Comparison of ENCODE assay signal across 1 cellular context in the genomic region with DNA sequence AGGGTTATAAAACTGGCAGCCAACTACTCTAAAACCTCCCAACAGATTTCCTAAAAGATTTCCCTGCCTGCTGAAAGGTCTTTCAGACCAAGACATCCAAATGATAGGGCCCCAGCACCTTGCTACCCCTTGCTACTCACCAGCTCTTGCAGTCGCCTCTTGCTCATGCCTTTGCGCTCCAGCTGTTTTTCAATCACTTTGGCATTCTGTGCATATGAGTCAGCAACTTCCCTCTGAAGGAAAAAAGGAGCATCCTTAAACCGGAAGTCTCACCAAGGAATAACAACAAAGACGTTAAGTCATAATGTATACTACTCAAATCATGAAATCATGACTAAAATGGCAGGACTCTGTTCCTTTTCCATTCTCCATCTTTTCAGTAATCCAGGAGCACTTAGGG.
A peak's percentile ranks its signal among the peaks of the same experiment; 100 is the strongest.
TF ChIP-seq lines count a peak whose summit lies in the region.

No MANE protein-coding gene starts in this region.

TF ChIP-seq in IMR-90, 13 proteins besides CTCF, POLR2A, EP300 and RAD21:
- TF ChIP-seq RCOR1 (IDR thresholded peaks at IDR 0.05; ENCODE audit: insufficient replicate concordance, low read length): peak; percentile 17
- peak; percentile 60; the same call in 1 of the 2 replicates for TF ChIP-seq NFE2L2 (IDR thresholded peaks at IDR 0.05; ENCODE audit: low read depth, low read length)
- no peak; the same call in 1 of the 2 replicates for TF ChIP-seq CEBPB (IDR thresholded peaks at IDR 0.05; ENCODE audit: low read depth, low read length)
- TF ChIP-seq BHLHE40 (IDR thresholded peaks at IDR 0.05; ENCODE audit: low read depth, low read length): no peak
- no peak for TF ChIP-seq RFX5 (IDR thresholded peaks at IDR 0.05; ENCODE audit: low read depth, low read length)
- TF ChIP-seq, protein P1, sequence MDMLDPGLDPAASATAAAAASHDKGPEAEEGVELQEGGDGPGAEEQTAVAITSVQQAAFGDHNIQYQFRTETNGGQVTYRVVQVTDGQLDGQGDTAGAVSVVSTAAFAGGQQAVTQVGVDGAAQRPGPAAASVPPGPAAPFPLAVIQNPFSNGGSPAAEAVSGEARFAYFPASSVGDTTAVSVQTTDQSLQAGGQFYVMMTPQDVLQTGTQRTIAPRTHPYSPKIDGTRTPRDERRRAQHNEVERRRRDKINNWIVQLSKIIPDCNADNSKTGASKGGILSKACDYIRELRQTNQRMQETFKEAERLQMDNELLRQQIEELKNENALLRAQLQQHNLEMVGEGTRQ (IDR thresholded peaks at IDR 0.05; ENCODE audit: low read depth, low read length): no peak
- no peak; the same call in 1 of the 2 replicates for TF ChIP-seq FOS (IDR thresholded peaks at IDR 0.05; ENCODE audit: low read depth, low read length)
- no peak for TF ChIP-seq MAZ (IDR thresholded peaks at IDR 0.05; ENCODE audit: borderline replicate concordance, low read depth, low read length)
- TF ChIP-seq MAFK (IDR thresholded peaks at IDR 0.05; ENCODE audit: low read depth, low read length): peak; percentile 36; the same call in 1 of the 2 replicates
- no peak for TF ChIP-seq CHD1 (IDR thresholded peaks at IDR 0.05; ENCODE audit: low read depth, low read length)
- TF ChIP-seq SMC3 (IDR thresholded peaks at IDR 0.05; ENCODE audit: low read depth, low read length): no peak
- TF ChIP-seq MXI1 (IDR thresholded peaks at IDR 0.05; ENCODE audit: borderline replicate concordance, low read depth, low read length): no peak
- TF ChIP-seq, protein P2, sequence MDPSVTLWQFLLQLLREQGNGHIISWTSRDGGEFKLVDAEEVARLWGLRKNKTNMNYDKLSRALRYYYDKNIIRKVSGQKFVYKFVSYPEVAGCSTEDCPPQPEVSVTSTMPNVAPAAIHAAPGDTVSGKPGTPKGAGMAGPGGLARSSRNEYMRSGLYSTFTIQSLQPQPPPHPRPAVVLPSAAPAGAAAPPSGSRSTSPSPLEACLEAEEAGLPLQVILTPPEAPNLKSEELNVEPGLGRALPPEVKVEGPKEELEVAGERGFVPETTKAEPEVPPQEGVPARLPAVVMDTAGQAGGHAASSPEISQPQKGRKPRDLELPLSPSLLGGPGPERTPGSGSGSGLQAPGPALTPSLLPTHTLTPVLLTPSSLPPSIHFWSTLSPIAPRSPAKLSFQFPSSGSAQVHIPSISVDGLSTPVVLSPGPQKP (IDR thresholded peaks at IDR 0.05; ENCODE audit: borderline replicate concordance, low read depth, low read length): no peak
